22 cellular contexts compared by ENCODE assay signal in the genomic region with DNA sequence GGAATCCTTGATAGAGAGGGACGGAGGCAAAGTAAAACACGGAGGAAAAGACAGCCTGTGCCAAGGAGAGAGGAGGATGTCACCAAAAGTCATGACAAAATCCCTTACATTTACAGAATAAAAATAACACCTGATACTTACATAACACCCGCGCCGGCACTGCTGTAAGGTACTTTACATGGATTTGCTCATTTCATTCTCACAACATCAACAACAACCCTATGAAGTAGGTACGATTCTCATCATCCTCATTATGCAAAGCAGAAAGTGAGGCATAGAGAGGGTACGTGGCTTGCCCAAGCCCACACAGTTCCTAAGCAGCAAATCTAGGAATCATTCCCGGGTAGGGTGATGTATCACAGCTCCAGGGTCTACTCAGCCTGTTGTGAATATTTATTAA.
"Had no signal": no experiment of that assay in that cellular context is flagged by ENCODE, and none has a peak within 500 bp of the region (broad histone marks: within the 10 kb centered on the region; RNA-seq: fewer than 3 reads in every experiment).

No MANE protein-coding gene starts in this region.

- H3K36me3 Mint-ChIP-seq: activated CD8-positive, alpha-beta memory T cell treated with anti-CD3 and anti-CD28 coated beads, Interleukin-2, amount 10 ng/mL, durations not matched to agents 7 days and 5 days; activated naive CD8-positive, alpha-beta T cell treated with anti-CD3 and anti-CD28 coated beads for 36 hours; naive B cell; stimulated activated memory B cell treated with anti-CD40 and anti-IgM and Interleukin-4, amounts not matched to agents 10 μg/mL and 1 μg/mL and 100 μg/mL, for 72 hours had no signal

- H3K9me3 Mint-ChIP-seq: activated naive CD8-positive, alpha-beta T cell treated with anti-CD3 and anti-CD28 coated beads for 36 hours; naive B cell; neural crest cell; stimulated activated memory B cell treated with anti-CD40 and anti-IgM and Interleukin-4, amounts not matched to agents 10 μg/mL and 1 μg/mL and 100 μg/mL, for 72 hours had no signal

- H3K4me1 Mint-ChIP-seq: activated naive CD8-positive, alpha-beta T cell treated with anti-CD3 and anti-CD28 coated beads for 36 hours had no signal

- DNase-seq: activated CD4-positive, alpha-beta T cell treated with anti-CD3 and anti-CD28 coated beads for 1 hour; activated CD4-positive, alpha-beta T cell treated with anti-CD3 and anti-CD28 coated beads, Interleukin-2, amount 50 U/mL, for 4 hours; activated CD8-positive, alpha-beta memory T cell treated with anti-CD3 and anti-CD28 coated beads, Interleukin-2, amount 10 ng/mL, durations not matched to agents 7 days and 5 days; activated gamma-delta T cell; activated naive CD8-positive, alpha-beta T cell treated with anti-CD3 and anti-CD28 coated beads for 36 hours; cerebellar nuclear complex; glutamatergic neuron; hippocampal formation; kidney glomerular epithelial cell; left lung; naive B cell; occipital lobe; small intestine; upper lobe of left lung had no signal

- H3K4me3 Mint-ChIP-seq: activated CD8-positive, alpha-beta memory T cell treated with anti-CD3 and anti-CD28 coated beads, Interleukin-2, amount 10 ng/mL, durations not matched to agents 7 days and 5 days; activated naive CD8-positive, alpha-beta T cell treated with anti-CD3 and anti-CD28 coated beads for 36 hours; naive B cell; neural crest cell; stimulated activated memory B cell treated with anti-CD40 and anti-IgM and Interleukin-4, amounts not matched to agents 10 μg/mL and 1 μg/mL and 100 μg/mL, for 72 hours had no signal

- H3K27ac Mint-ChIP-seq: activated CD8-positive, alpha-beta memory T cell treated with anti-CD3 and anti-CD28 coated beads, Interleukin-2, amount 10 ng/mL, durations not matched to agents 7 days and 5 days; activated naive CD8-positive, alpha-beta T cell treated with anti-CD3 and anti-CD28 coated beads for 36 hours; stimulated activated memory B cell treated with anti-CD40 and anti-IgM and Interleukin-4, amounts not matched to agents 10 μg/mL and 1 μg/mL and 100 μg/mL, for 72 hours had no signal

- ATAC-seq: left lung; sciatic nerve; stimulated activated memory B cell treated with anti-CD40 and anti-IgM and Interleukin-4, amounts not matched to agents 10 μg/mL and 1 μg/mL and 100 μg/mL, for 72 hours had no signal

- H3K27ac ChIP-seq: breast epithelium, coronary artery, esophagus muscularis mucosa, left lung, SK-N-MC, upper lobe of left lung, VCaP had no signal

- H3K27me3 Mint-ChIP-seq: activated naive CD8-positive, alpha-beta T cell treated with anti-CD3 and anti-CD28 coated beads for 36 hours had no signal
